20 cellular contexts compared by ENCODE assay signal in the genomic region with DNA sequence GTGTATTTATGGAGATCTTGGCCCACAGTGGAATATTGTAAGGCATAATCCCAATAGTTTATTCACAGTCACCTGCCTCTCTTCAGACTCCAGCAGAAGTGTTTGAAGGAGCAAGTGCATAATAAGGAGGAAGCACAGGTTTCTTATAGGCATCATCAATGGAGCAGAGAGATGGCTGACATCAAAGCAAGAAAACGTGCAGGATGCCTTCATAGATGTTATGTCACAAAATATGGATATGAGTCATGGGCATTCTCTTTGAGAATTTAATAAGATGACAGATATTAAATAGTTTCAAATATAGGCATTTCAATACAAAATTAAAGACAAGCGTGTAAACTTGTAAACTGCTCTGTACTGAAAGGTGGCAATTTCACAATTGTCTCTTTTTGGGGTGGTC. TPM values are rescaled to one million over a fixed set of nuclear protein-coding genes. Genes with fewer than 3 reads are reported as not detected.
DNase-seq lines count a peak whose midpoint lies in the region; ATAC-seq, FAIRE-seq and TF ChIP-seq lines count a peak whose summit lies in the region.
"Had no signal": no experiment of that assay in that cellular context is flagged by ENCODE, and none has a peak within 500 bp of the region (broad histone marks: within the 10 kb centered on the region; RNA-seq: fewer than 3 reads in every experiment).

No MANE protein-coding gene starts in this region.

- peaks cover 8% of the 10 kb centered on the region for H4K20me1 ChIP-seq in PC-3 (ENCODE audit: low read length)
- no peaks in the 10 kb centered on the region for H4K20me1 ChIP-seq in endothelial cell of umbilical vein (replicated peaks; ENCODE audit: control insufficient read depth, extremely low read depth, insufficient read depth, low read length)
- H4K20me1 ChIP-seq in osteoblast (ENCODE audit: insufficient read depth, low read length), result peaks cover 4% of the 10 kb centered on the region

- H3K79me2 ChIP-seq in PC-3 (ENCODE audit: low read length), result peaks cover 11% of the 10 kb centered on the region
- peaks cover 8% of the 10 kb centered on the region for H3K79me2 ChIP-seq in endothelial cell of umbilical vein (ENCODE audit: control insufficient read depth, insufficient read depth, low read length)
- peaks cover 45% of the 10 kb centered on the region for H3K79me2 ChIP-seq in osteoblast (ENCODE audit: insufficient read depth, low read length)

- TF ChIP-seq POLR2A in endothelial cell of umbilical vein (IDR thresholded peaks at IDR 0.05; ENCODE audit: low read depth, low read length) (no peak), vagina (IDR thresholded peaks at IDR 0.05) (no peak)

- CTCF ChIA-PET in PC-3 (lab: Charles Lee) (no interaction called here), endothelial cell of umbilical vein (lab: Charles Lee) (no interaction called here)

- ATAC-seq in PC-3 (no peak), HG03139 (IDR thresholded peaks at IDR 0.05; ENCODE audit: unreplicated experiment) (no peak), GM18867 (IDR thresholded peaks at IDR 0.05; ENCODE audit: unreplicated experiment) (no peak)

- intact Hi-C loops in PC-3 (cut with micrococcal nuclease) (loop anchor here (5.0 kb wide), 1 partner anchor 191 kb away; no protein-coding TSS in a partner anchor), endothelial cell of umbilical vein (cut with micrococcal nuclease) (no loop called here), vagina (cut with DNase I) (no loop called here)

- BruUV-seq in PC-3 (replicated peaks; lab: Mats Ljungman, UMichigan) (no TSS peak), endothelial cell of umbilical vein (replicated peaks; lab: Mats Ljungman, UMichigan) (no TSS peak)

- no peaks in the 10 kb centered on the region for H3K9me1 ChIP-seq in endothelial cell of umbilical vein (replicated peaks; ENCODE audit: control insufficient read depth, extremely low read depth, insufficient read depth, low read length)

- H3K36me3 ChIP-seq in PC-3 (ENCODE audit: low read depth, low read length) (peaks cover 4% of the 10 kb centered on the region; the same call in 1 of the 2 replicates), endothelial cell of umbilical vein (ENCODE audit: control insufficient read depth in 2 of 2, extremely low read depth in 1 of 2, insufficient read depth in 2 of 2, low read length in 2 of 2) (no peaks in the 10 kb centered on the region), osteoblast (ENCODE audit: insufficient read depth, low read length) (no peaks in the 10 kb centered on the region), vagina (no peaks in the 10 kb centered on the region)

- no peaks in the 10 kb centered on the region for H3K9me2 ChIP-seq in PC-3 (replicated peaks; ENCODE audit: low read length)

- H3K4me1 ChIP-seq in PC-3 (ENCODE audit: insufficient read depth, low read length) (peaks cover 40% of the 10 kb centered on the region), endothelial cell of umbilical vein (ENCODE audit: control insufficient read depth, extremely low read depth, insufficient read depth, low read length) (peaks cover 13% of the 10 kb centered on the region), osteoblast (ENCODE audit: insufficient read depth, low read length) (peaks cover 35% of the 10 kb centered on the region), vagina (no peaks in the 10 kb centered on the region)

- POLR2A ChIA-PET in PC-3 (lab: Charles Lee; ENCODE audit: unreplicated experiment) (no interaction called here), endothelial cell of umbilical vein (lab: Charles Lee) (no interaction called here)

- DNase-seq in EL (peak; percentile 38), PC-3 (peak; percentile 46), endothelial cell of umbilical vein (ENCODE audit: low read depth, low spot score) (peak; percentile 39), osteoblast (ENCODE audit: insufficient read length, low spot score, missing footprints) (no peak), vagina (ENCODE audit: extremely low spot score in 2 of 2) (no peak)
- DNase-seq: ACHN, C1 segment of cervical spinal cord, DMS79, H9, KG1, NCI-H1694 treated with DMSO at 0.1 percent for 48 hours, NCI-H2107, NCI-H226, NCI-H82, OCI-M1, SW 1271 had no signal

- H3K4me3 ChIP-seq in PC-3 (ENCODE audit: low read length), result no peak overlapping the region
- H3K4me3 ChIP-seq in endothelial cell of umbilical vein (replicated peaks in 1 of 3; ENCODE audit: insufficient read depth in 1 of 3, low read depth in 1 of 3, low read length in 3 of 3), result no peak overlapping the region
- no peak overlapping the region for H3K4me3 ChIP-seq in osteoblast (ENCODE audit: insufficient read depth, low read length)
- no peak overlapping the region for H3K4me3 ChIP-seq in vagina

- dilution Hi-C loops in endothelial cell of umbilical vein (cut with MboI; ENCODE audit: extremely low pct_ligation_motif_present, low sequenced_read_pairs), result loop anchor here (25.0 kb wide), 1 partner anchor 354 kb away; no protein-coding TSS in a partner anchor

- H2AFZ ChIP-seq in PC-3 (ENCODE audit: low read length), result no peak overlapping the region
- H2AFZ ChIP-seq in endothelial cell of umbilical vein (ENCODE audit: low read depth, low read length), result no peak overlapping the region
- no peak overlapping the region for H2AFZ ChIP-seq in osteoblast (ENCODE audit: low read length)

- H3K9ac ChIP-seq in PC-3 (ENCODE audit: low read length), result peak overlapping the region; percentile 47
- no peak overlapping the region for H3K9ac ChIP-seq in endothelial cell of umbilical vein (replicated peaks; ENCODE audit: extremely low read depth, insufficient read depth, low read length)

- H3K9me3 ChIP-seq in PC-3 (ENCODE audit: low read length) (no peaks in the 10 kb centered on the region), endothelial cell of umbilical vein (replicated peaks; ENCODE audit: control insufficient read depth, insufficient read depth, low read length) (no peaks in the 10 kb centered on the region), osteoblast (ENCODE audit: low read depth, low read length) (no peaks in the 10 kb centered on the region), vagina (no peaks in the 10 kb centered on the region)

- H3K4me2 ChIP-seq in PC-3 (ENCODE audit: low read length) (peak overlapping the region; percentile 70), endothelial cell of umbilical vein (ENCODE audit: insufficient read depth, low read length) (peak overlapping the region; percentile 34), osteoblast (ENCODE audit: insufficient read depth, low read length) (peak overlapping the region; percentile 4)

- peaks cover 3% of the 10 kb centered on the region for H3F3A ChIP-seq in PC-3 (ENCODE audit: low read length, unreplicated experiment)

- H3K27me3 ChIP-seq in PC-3 (ENCODE audit: low read length) (no peaks in the 10 kb centered on the region), endothelial cell of umbilical vein (ENCODE audit: control insufficient read depth in 2 of 2, insufficient read depth in 2 of 2, low read length in 2 of 2) (no peaks in the 10 kb centered on the region), osteoblast (ENCODE audit: insufficient read depth, low read length) (no peaks in the 10 kb centered on the region), vagina (no peaks in the 10 kb centered on the region)

- TF ChIP-seq CTCF in PC-3 (conservative IDR thresholded peaks at IDR 0.05; ENCODE audit: low read depth, low read length) (no peak), endothelial cell of umbilical vein (IDR thresholded peaks at IDR 0.05; ENCODE audit: extremely low read depth in 1 of 2, insufficient read depth in 1 of 2, low read depth in 1 of 2, low read length in 2 of 2) (no peak), osteoblast (IDR thresholded peaks at IDR 0.05; ENCODE audit: extremely low read depth, low read depth, low read length) (no peak), vagina (IDR thresholded peaks at IDR 0.05) (no peak)

- FAIRE-seq in endothelial cell of umbilical vein (lab: Jason Lieb, UNC), result peak; percentile 66
- FAIRE-seq: G401.6 had no signal

- H3K27ac ChIP-seq in PC-3 (ENCODE audit: low read length) (peak overlapping the region; percentile 79), endothelial cell of umbilical vein (ENCODE audit: insufficient read depth, low read depth, low read length) (peak overlapping the region; percentile 27), osteoblast (ENCODE audit: low read depth, low read length) (peak overlapping the region; percentile 64), vagina (no peak overlapping the region)
- H3K27ac ChIP-seq: RWPE1 had no signal

TF ChIP-seq in endothelial cell of umbilical vein, 7 proteins besides CTCF, POLR2A, EP300 and RAD21:
- TF ChIP-seq MYC (IDR thresholded peaks at IDR 0.05; ENCODE audit: low read depth, low read length), result no peak
- peak; percentile 32 for TF ChIP-seq JUN (IDR thresholded peaks at IDR 0.05; ENCODE audit: borderline replicate concordance, insufficient read depth, insufficient read length, low read depth)
- TF ChIP-seq FOS (IDR thresholded peaks at IDR 0.05; ENCODE audit: borderline replicate concordance, insufficient read depth, low read length), result peak; percentile 37

RNA-seq across cellular contexts. Expression of a gene that starts 4.0 kb away (rescaled TPM):
- total RNA-seq in PC-3 (2014; rRNA removed) (145 and 201 TPM in 2 replicates), endothelial cell of umbilical vein (132 and 158 TPM in 2 replicates), osteoblast (241 and 298 TPM in 2 replicates), vagina (62.1 TPM)
- polyA plus RNA-seq in endothelial cell of umbilical vein, result 53.3 and 57.1 TPM in 2 replicates
- polyA plus RNA-seq in endothelial cell of umbilical vein (2011; cell fraction: cytosol; rRNA removed), result 107 and 123 TPM in 2 replicates
- polyA plus RNA-seq in endothelial cell of umbilical vein (2011; cell fraction: nucleus; rRNA removed), result 175 and 179 TPM in 2 replicates
- 190 and 258 TPM in 2 replicates for polyA plus RNA-seq in endothelial cell of umbilical vein (2012)
- 260 and 272 TPM in 2 replicates for polyA minus RNA-seq in endothelial cell of umbilical vein
- polyA minus RNA-seq in endothelial cell of umbilical vein (2011; cell fraction: cytosol; rRNA and poly(A)+ RNA removed), result 15.0 TPM
- 211 and 223 TPM in 2 replicates for polyA minus RNA-seq in endothelial cell of umbilical vein (2011; cell fraction: nucleus; rRNA and poly(A)+ RNA removed)

Comparison
In these comparisons a context has a peak if more than half of its experiments do, and no peak if none do; other contexts are left out.
1. DNase-seq: peak in EL (single experiment), PC-3 (single experiment) and endothelial cell of umbilical vein (single experiment); none in osteoblast (single experiment) and vagina (0 of 2).
2. H3K4me2 ChIP-seq: peak in every context shown above with its lines; median percentile 70 in PC-3; 34 in endothelial cell of umbilical vein; 4 in osteoblast.